In genomic region chr4:2672082-2672481, GRCh38 we compare ENCODE assay signal across 21 cellular contexts.
DNase-seq lines count a peak whose midpoint lies in the region; ATAC-seq and TF ChIP-seq lines count a peak whose summit lies in the region.
"Had no signal": no experiment of that assay in that cellular context is flagged by ENCODE, and none has a peak within 500 bp of the region (broad histone marks: within the 10 kb centered on the region; RNA-seq: fewer than 3 reads in every experiment).

No MANE protein-coding gene starts in this region.

- no peaks in the 10 kb centered on the region for H3K27me3 ChIP-seq in vagina
- H3K27me3 ChIP-seq: BE2C, body of pancreas, hepatocyte, Peyer's patch, SJSA1 had no signal

- intact Hi-C loops in vagina (cut with DNase I): no loop called here

- H3K27ac ChIP-seq in SK-N-MC (peak overlapping the region; percentile 13; the same call in 1 of the 2 replicates), vagina (no peak overlapping the region)
- H3K27ac ChIP-seq: body of pancreas, hepatocyte, lower lobe of right lung, Peyer's patch, SJSA1 had no signal

- H3K27me3 Mint-ChIP-seq in T-helper 1 cell treated with Interleukin-12 subunit alpha and Interleukin-12 subunit beta and Interleukin-4 antibody, amounts not matched to agents 30 μg/mL and 1 μg/mL, for 36 hours (ENCODE audit: low read depth): no peaks in the 10 kb centered on the region
- no peaks in the 10 kb centered on the region for H3K27me3 Mint-ChIP-seq in effector memory CD8-positive, alpha-beta T cell
- H3K27me3 Mint-ChIP-seq in activated CD4-positive, alpha-beta T cell treated with anti-CD3 and anti-CD28 coated beads, Interleukin-2, amount 10 ng/mL, durations not matched to agents 7 days and 5 days: no peaks in the 10 kb centered on the region
- H3K27me3 Mint-ChIP-seq: activated naive CD4-positive, alpha-beta T cell treated with anti-CD3 and anti-CD28 coated beads, Interleukin-2, amount 50 U/mL, for 24 hours had no signal

- H3K4me1 Mint-ChIP-seq in T-helper 1 cell treated with Interleukin-12 subunit alpha and Interleukin-12 subunit beta and Interleukin-4 antibody, amounts not matched to agents 30 μg/mL and 1 μg/mL, for 36 hours (ENCODE audit: low read depth): peaks cover 30% of the 10 kb centered on the region
- H3K4me1 Mint-ChIP-seq in effector memory CD8-positive, alpha-beta T cell (ENCODE audit: low read depth in 2 of 2): peaks cover 23 to 27% of the 10 kb centered on the region in 2 donors
- H3K4me1 Mint-ChIP-seq in activated CD4-positive, alpha-beta T cell treated with anti-CD3 and anti-CD28 coated beads, Interleukin-2, amount 10 ng/mL, durations not matched to agents 7 days and 5 days: peaks cover 17% of the 10 kb centered on the region

- no peaks in the 10 kb centered on the region for H3K4me1 ChIP-seq in vagina
- H3K4me1 ChIP-seq: BE2C, body of pancreas, SJSA1 had no signal

- TF ChIP-seq CTCF in omental fat pad (IDR thresholded peaks at IDR 0.05) (no peak), vagina (IDR thresholded peaks at IDR 0.05) (no peak)

- CTCF ChIA-PET in activated CD4-positive, alpha-beta T cell treated with anti-CD3 and anti-CD28 coated beads, Interleukin-2, amount 10 ng/mL, durations not matched to agents 7 days and 5 days (lab: Charles Lee): interaction anchor here (0.5 kb wide), 1 partner anchor 33 kb away, joined by 3 read pairs; no protein-coding TSS in a partner anchor

- H3K9ac ChIP-seq in SK-N-MC (ENCODE audit: insufficient read length): no peak overlapping the region

- H3K36me3 Mint-ChIP-seq in T-helper 1 cell treated with Interleukin-12 subunit alpha and Interleukin-12 subunit beta and Interleukin-4 antibody, amounts not matched to agents 30 μg/mL and 1 μg/mL, for 36 hours (ENCODE audit: low read depth): peaks cover 44% of the 10 kb centered on the region
- peaks cover 33% of the 10 kb centered on the region for H3K36me3 Mint-ChIP-seq in effector memory CD8-positive, alpha-beta T cell (ENCODE audit: insufficient read depth)
- H3K36me3 Mint-ChIP-seq in activated CD4-positive, alpha-beta T cell treated with anti-CD3 and anti-CD28 coated beads, Interleukin-2, amount 10 ng/mL, durations not matched to agents 7 days and 5 days (ENCODE audit: low read depth): peaks cover 56% of the 10 kb centered on the region

- no peak for TF ChIP-seq POLR2A in vagina (IDR thresholded peaks at IDR 0.05)

- no peaks in the 10 kb centered on the region for H3K9me3 Mint-ChIP-seq in T-helper 1 cell treated with Interleukin-12 subunit alpha and Interleukin-12 subunit beta and Interleukin-4 antibody, amounts not matched to agents 30 μg/mL and 1 μg/mL, for 36 hours
- no peaks in the 10 kb centered on the region for H3K9me3 Mint-ChIP-seq in effector memory CD8-positive, alpha-beta T cell
- no peaks in the 10 kb centered on the region for H3K9me3 Mint-ChIP-seq in activated CD4-positive, alpha-beta T cell treated with anti-CD3 and anti-CD28 coated beads, Interleukin-2, amount 10 ng/mL, durations not matched to agents 7 days and 5 days
- H3K9me3 Mint-ChIP-seq: activated naive CD4-positive, alpha-beta T cell treated with anti-CD3 and anti-CD28 coated beads, Interleukin-2, amount 50 U/mL, for 24 hours had no signal

- no peak overlapping the region for H3K4me3 Mint-ChIP-seq in T-helper 1 cell treated with Interleukin-12 subunit alpha and Interleukin-12 subunit beta and Interleukin-4 antibody, amounts not matched to agents 30 μg/mL and 1 μg/mL, for 36 hours
- H3K4me3 Mint-ChIP-seq in effector memory CD8-positive, alpha-beta T cell: no peak overlapping the region
- no peak overlapping the region for H3K4me3 Mint-ChIP-seq in activated CD4-positive, alpha-beta T cell treated with anti-CD3 and anti-CD28 coated beads, Interleukin-2, amount 10 ng/mL, durations not matched to agents 7 days and 5 days
- H3K4me3 Mint-ChIP-seq: activated naive CD4-positive, alpha-beta T cell treated with anti-CD3 and anti-CD28 coated beads, Interleukin-2, amount 50 U/mL, for 24 hours had no signal

- H3K36me3 ChIP-seq in SK-N-MC (ENCODE audit: insufficient read depth, low read length) (peaks cover 60% of the 10 kb centered on the region), vagina (peaks cover 0 to 38% of the 10 kb centered on the region in 2 donors)

- POLR2A ChIA-PET in activated CD4-positive, alpha-beta T cell treated with anti-CD3 and anti-CD28 coated beads, Interleukin-2, amount 10 ng/mL, durations not matched to agents 7 days and 5 days (lab: Charles Lee): no interaction called here

- ATAC-seq in effector memory CD8-positive, alpha-beta T cell (replicated peaks): no peak
- peak; percentile 24 for ATAC-seq in omental fat pad (ENCODE audit: low FRiP score)
- ATAC-seq: body of pancreas, lower lobe of right lung had no signal

- H3K4me3 ChIP-seq in SK-N-MC (no peak overlapping the region), vagina (no peak overlapping the region)
- H3K4me3 ChIP-seq: body of pancreas, hepatocyte, lower lobe of right lung, Peyer's patch, SJSA1 had no signal

- peak overlapping the region; percentile 45 for H3K27ac Mint-ChIP-seq in T-helper 1 cell treated with Interleukin-12 subunit alpha and Interleukin-12 subunit beta and Interleukin-4 antibody, amounts not matched to agents 30 μg/mL and 1 μg/mL, for 36 hours
- peak overlapping the region; percentile 67 to 80 for H3K27ac Mint-ChIP-seq in effector memory CD8-positive, alpha-beta T cell
- no peak overlapping the region for H3K27ac Mint-ChIP-seq in activated CD4-positive, alpha-beta T cell treated with anti-CD3 and anti-CD28 coated beads, Interleukin-2, amount 10 ng/mL, durations not matched to agents 7 days and 5 days

- H3K9me3 ChIP-seq in SK-N-MC (ENCODE audit: low read depth, low read length): no peaks in the 10 kb centered on the region
- no peaks in the 10 kb centered on the region for H3K9me3 ChIP-seq in vagina
- H3K9me3 ChIP-seq: BE2C, body of pancreas, lower lobe of right lung, Peyer's patch, SJSA1 had no signal

- DNase-seq in T-helper 1 cell (no peak), SK-N-MC (ENCODE audit: low read depth, low spot score) (no peak), omental fat pad (ENCODE audit: low spot score) (no peak), NK-92 (lab: John Stamatoyannopoulos, UW; ENCODE audit: unreplicated experiment) (no peak), vagina (ENCODE audit: extremely low spot score in 2 of 2) (no peak)
- no peak for DNase-seq in effector memory CD8-positive, alpha-beta T cell
- no peak for DNase-seq in activated CD4-positive, alpha-beta T cell treated with anti-CD3 and anti-CD28 coated beads, Interleukin-2, amount 10 ng/mL, durations not matched to agents 7 days and 5 days
- DNase-seq: activated CD4-positive, alpha-beta T cell treated with anti-CD3 and anti-CD28 coated beads, Interleukin-2, amount 50 U/mL, for 4 hours; activated T-cell treated with anti-CD3 and anti-CD28 coated beads, Interleukin-2, amount 50 U/mL, for 1 hour; BE2C; body of pancreas; cortex of kidney; DMS 273 treated with DMSO at 0.1 percent for 48 hours; lower lobe of right lung; NCI-H82; Peyer's patch; stimulated activated CD4-positive, alpha-beta T cell treated with anti-CD3 and anti-CD28 coated beads, Interleukin-1b, Interleukin-23, amount 100 ng/mL, for 48 hours had no signal
